Comparison of ENCODE assay signal across 8 cellular contexts in genomic region chr10:73781879-73782748, GRCh38. TPM values are rescaled to one million over a fixed set of nuclear protein-coding genes. Genes with fewer than 3 reads are reported as not detected.
DNase-seq lines count a peak whose midpoint lies in the region; ATAC-seq and TF ChIP-seq lines count a peak whose summit lies in the region.

Gene CHCHD1 (plus strand): TSS chr10:73782048. CDS start chr10:73782076, 28 bp downstream.

- H3K4me3 ChIP-seq in NB4 (ENCODE audit: low read depth, low read length) = peak within 1 kb of the TSS; percentile 90
- peak within 1 kb of the TSS; percentile 91 for H3K4me3 ChIP-seq in parathyroid adenoma (ENCODE audit: low read depth, low read length)
- H3K4me3 ChIP-seq in tibial artery = peak within 1 kb of the TSS; percentile 86 to 93

- peak within 1 kb of the TSS; percentile 67 for H3K9ac ChIP-seq in parathyroid adenoma

- peaks cover 18% of the 10 kb centered on the region for H3K79me2 ChIP-seq in parathyroid adenoma

- H3K4me2 ChIP-seq in parathyroid adenoma (ENCODE audit: low read length) = peak within 1 kb of the TSS; percentile 85

- peak within 1 kb of the TSS; percentile 87 for H3K27ac ChIP-seq in parathyroid adenoma
- H3K27ac ChIP-seq in tibial artery = peak within 1 kb of the TSS; percentile 96 to 97

- TF ChIP-seq CTCF in NB4 (IDR thresholded peaks at IDR 0.05; ENCODE audit: low read depth, low read length) = no peak
- TF ChIP-seq CTCF in parathyroid adenoma (IDR thresholded peaks at IDR 0.05) = no peak
- no peak for TF ChIP-seq CTCF in tibial artery (IDR thresholded peaks at IDR 0.05)

- TF ChIP-seq POLR2A in NB4 (IDR thresholded peaks at IDR 0.05; ENCODE audit: extremely low read depth, insufficient read length) = peak; percentile 97

- H3K9me3 ChIP-seq in parathyroid adenoma (ENCODE audit: control insufficient read depth, low read length) (no peaks in the 10 kb centered on the region), tibial artery (no peaks in the 10 kb centered on the region)

- H3K36me3 ChIP-seq in parathyroid adenoma (ENCODE audit: control insufficient read depth, insufficient read depth, low read length) (no peaks in the 10 kb centered on the region), tibial artery (peaks cover 7 to 25% (median 8%) of the 10 kb centered on the region in 3 donors)

- ATAC-seq in Right ventricle myocardium superior (ENCODE audit: poor library complexity) = peak; percentile 81

- H3K27me3 ChIP-seq in parathyroid adenoma (ENCODE audit: control insufficient read depth, insufficient read depth, low read length) = no peaks in the 10 kb centered on the region
- no peaks in the 10 kb centered on the region for H3K27me3 ChIP-seq in tibial artery

- intact Hi-C loops in Right ventricle myocardium superior (cut with DNase I) = no loop called here
- intact Hi-C loops in tibial artery (cut with DNase I; ENCODE audit: low total_unique reads) = loop anchor here (10.0 kb wide), 1 partner anchor 93 kb away; the partner anchor contains the start of gene CAMK2G

- H3K4me1 ChIP-seq in parathyroid adenoma (peaks cover 16% of the 10 kb centered on the region), tibial artery (peaks cover 9 to 49% (median 38%) of the 10 kb centered on the region in 4 donors)

- DNase-seq in ELR (ENCODE audit: low read depth) (peak; percentile 92), HCEC 1CT (peak; percentile 85), NB4 (ENCODE audit: low read depth) (peak; percentile 96), SW 1271 (lab: John Stamatoyannopoulos, UW) (peak; percentile 58 to 67), Right ventricle myocardium superior (peak; percentile 96), tibial artery (peak; percentile 90 to 96)
- peak; percentile 88 for DNase-seq in activated naive CD8-positive, alpha-beta T cell treated with anti-CD3 and anti-CD28 coated beads, Interleukin-2, amount 50 U/mL, for 16 hours (ENCODE audit: low read depth, low spot score)

- H2AFZ ChIP-seq in parathyroid adenoma = peak within 1 kb of the TSS; percentile 95

RNA-seq across cellular contexts. Expression of gene CHCHD1, which starts in this region (rescaled TPM):
- 28.0 TPM for total RNA-seq in Right ventricle myocardium superior

Comparison
In these comparisons a context has a peak if more than half of its experiments do, and no peak if none do; other contexts are left out.
1. Peak in every context shown above with its lines: DNase-seq, ATAC-seq, H3K4me3 ChIP-seq and H3K27ac ChIP-seq.